ENCODE assay signal across 23 cellular contexts in genomic region chr22:25709758-25710157, GRCh38. TPM values are rescaled to one million over a fixed set of nuclear protein-coding genes. Genes with fewer than 3 reads are reported as not detected.
A peak's percentile ranks its signal among the peaks of the same experiment; 100 is the strongest.
DNase-seq lines count a peak whose midpoint lies in the region; ATAC-seq and TF ChIP-seq lines count a peak whose summit lies in the region.
"Had no signal": no experiment of that assay in that cellular context is flagged by ENCODE, and none has a peak within 500 bp of the region (broad histone marks: within the 10 kb centered on the region; RNA-seq: fewer than 3 reads in every experiment).

No MANE protein-coding gene starts in this region.

- peak overlapping the region; percentile 0 for H3K4me3 Mint-ChIP-seq in activated CD4-positive, alpha-beta T cell treated with anti-CD3 and anti-CD28 coated beads, Interleukin-2, amount 10 ng/mL, durations not matched to agents 7 days and 5 days
- H3K4me3 Mint-ChIP-seq in T-cell, result no peak overlapping the region
- H3K4me3 Mint-ChIP-seq in mesothelial cell of epicardium, result no peak overlapping the region
- H3K4me3 Mint-ChIP-seq: CD14-positive monocyte, natural killer cell had no signal

- intact Hi-C loops in ascending aorta (cut with DNase I), result no loop called here

- CTCF ChIA-PET in activated CD4-positive, alpha-beta T cell treated with anti-CD3 and anti-CD28 coated beads, Interleukin-2, amount 10 ng/mL, durations not matched to agents 7 days and 5 days (lab: Charles Lee), result interaction anchor here (1.7 to 1.8 kb wide), 2 partner anchors 17 to 78 kb away, joined by 3 read pairs; no protein-coding TSS in a partner anchor
- CTCF ChIA-PET in T-cell (lab: Charles Lee), result no interaction called here

- no peaks in the 10 kb centered on the region for H3K27me3 Mint-ChIP-seq in activated CD4-positive, alpha-beta T cell treated with anti-CD3 and anti-CD28 coated beads, Interleukin-2, amount 10 ng/mL, durations not matched to agents 7 days and 5 days
- H3K27me3 Mint-ChIP-seq in T-cell, result peaks cover 0 to 4% of the 10 kb centered on the region in 2 donors
- no peaks in the 10 kb centered on the region for H3K27me3 Mint-ChIP-seq in mesothelial cell of epicardium (ENCODE audit: low read depth)

- POLR2A ChIA-PET in activated CD4-positive, alpha-beta T cell treated with anti-CD3 and anti-CD28 coated beads, Interleukin-2, amount 10 ng/mL, durations not matched to agents 7 days and 5 days (lab: Charles Lee), result interaction anchor here (0.7 kb wide), 1 partner anchor 63 kb away, joined by 3 read pairs; no protein-coding TSS in a partner anchor
- POLR2A ChIA-PET in T-cell (lab: Charles Lee), result no interaction called here

- ATAC-seq in T-cell (replicated peaks in 1 of 4), result peak; percentile 40 to 72 (median 54)
- no peak for ATAC-seq in foreskin keratinocyte
- ATAC-seq in HG03025 (IDR thresholded peaks at IDR 0.05; ENCODE audit: low FRiP score, unreplicated experiment), result no peak
- ATAC-seq: heart left ventricle, natural killer cell had no signal

- TF ChIP-seq CTCF in GM10266 (IDR thresholded peaks at IDR 0.05; ENCODE audit: control insufficient read depth, insufficient read depth, low read depth, missing control alignments) (no peak), foreskin keratinocyte (conservative IDR thresholded peaks at IDR 0.05) (peak; percentile 5), ascending aorta (IDR thresholded peaks at IDR 0.05) (no peak), mesothelial cell of epicardium (IDR thresholded peaks at IDR 0.05; ENCODE audit: unreplicated experiment) (no peak)

- H3K9me3 Mint-ChIP-seq in activated CD4-positive, alpha-beta T cell treated with anti-CD3 and anti-CD28 coated beads, Interleukin-2, amount 10 ng/mL, durations not matched to agents 7 days and 5 days, result no peaks in the 10 kb centered on the region
- H3K9me3 Mint-ChIP-seq in T-cell (no peaks in the 10 kb centered on the region), mesothelial cell of epicardium (no peaks in the 10 kb centered on the region)
- H3K9me3 Mint-ChIP-seq: CD14-positive monocyte, natural killer cell had no signal

- no peaks in the 10 kb centered on the region for H3K9me3 ChIP-seq in ascending aorta
- H3K9me3 ChIP-seq: heart left ventricle, upper lobe of left lung had no signal

- DNase-seq in activated CD4-positive, alpha-beta T cell treated with anti-CD3 and anti-CD28 coated beads, Interleukin-2, amount 10 ng/mL, durations not matched to agents 7 days and 5 days, result peak; percentile 54
- no peak for DNase-seq in activated CD4-positive, alpha-beta T cell treated with anti-CD3 and anti-CD28 coated beads, Interleukin-2, amount 50 U/mL, for 4 hours
- DNase-seq in GM10266 (ENCODE audit: extremely low spot score), result peak; percentile 15
- DNase-seq in T-cell, result peak in 1 of 34 experiments; percentile 29
- peak in 1 of 2 donors; percentile 11 for DNase-seq in foreskin keratinocyte
- DNase-seq in ascending aorta (ENCODE audit: low spot score in 2 of 2), result no peak
- DNase-seq in mesothelial cell of epicardium (ENCODE audit: low spot score in 2 of 2, unreplicated experiment in 2 of 2), result no peak
- DNase-seq: cerebellar nuclear complex; effector CD8-positive, alpha-beta T cell; heart left ventricle; natural killer cell; NCI-H345; NK-92 treated with Interleukin-12 subunit alpha and Interleukin-12 subunit beta, amount 100 ng/mL, for 24 hours; stimulated activated naive CD4-positive, alpha-beta T cell treated with Interleukin-2 at 50 U/mL for 16 hours; SW 1271; upper lobe of left lung had no signal

- H3K27me3 ChIP-seq in foreskin keratinocyte (no peaks in the 10 kb centered on the region), ascending aorta (no peaks in the 10 kb centered on the region)
- H3K27me3 ChIP-seq: heart left ventricle, upper lobe of left lung had no signal

- H3K4me1 ChIP-seq in foreskin keratinocyte (no peaks in the 10 kb centered on the region), ascending aorta (no peaks in the 10 kb centered on the region)
- H3K4me1 ChIP-seq: parathyroid adenoma, upper lobe of left lung had no signal

- H3K4me1 Mint-ChIP-seq in activated CD4-positive, alpha-beta T cell treated with anti-CD3 and anti-CD28 coated beads, Interleukin-2, amount 10 ng/mL, durations not matched to agents 7 days and 5 days, result peaks cover 51% of the 10 kb centered on the region
- H3K4me1 Mint-ChIP-seq in T-cell (peaks cover 0 to 13% (median 5%) of the 10 kb centered on the region in 3 donors), mesothelial cell of epicardium (peaks cover 4% of the 10 kb centered on the region)
- H3K4me1 Mint-ChIP-seq: CD14-positive monocyte, natural killer cell had no signal

- peaks cover 72% of the 10 kb centered on the region for H3K36me3 Mint-ChIP-seq in activated CD4-positive, alpha-beta T cell treated with anti-CD3 and anti-CD28 coated beads, Interleukin-2, amount 10 ng/mL, durations not matched to agents 7 days and 5 days (ENCODE audit: low read depth)
- H3K36me3 Mint-ChIP-seq in T-cell (peaks cover 4% of the 10 kb centered on the region), mesothelial cell of epicardium (peaks cover 6% of the 10 kb centered on the region)
- H3K36me3 Mint-ChIP-seq: natural killer cell had no signal

- H3K4me3 ChIP-seq in ascending aorta, result no peak overlapping the region
- H3K4me3 ChIP-seq: heart left ventricle, lung, upper lobe of left lung had no signal

- H3K27ac Mint-ChIP-seq in activated CD4-positive, alpha-beta T cell treated with anti-CD3 and anti-CD28 coated beads, Interleukin-2, amount 10 ng/mL, durations not matched to agents 7 days and 5 days, result peak overlapping the region; percentile 81
- H3K27ac Mint-ChIP-seq in T-cell (peak overlapping the region in 1 of 2 donors; percentile 41), mesothelial cell of epicardium (no peak overlapping the region)
- H3K27ac Mint-ChIP-seq: natural killer cell had no signal

- no peak overlapping the region for H3K27ac ChIP-seq in foreskin keratinocyte
- no peak overlapping the region for H3K27ac ChIP-seq in ascending aorta
- H3K27ac ChIP-seq: heart left ventricle, parathyroid adenoma, RWPE1, upper lobe of left lung had no signal

- H3K36me3 ChIP-seq in ascending aorta, result no peaks in the 10 kb centered on the region

RNA-seq across cellular contexts. Expression of gene MYO18B, which starts 32.2 kb away (rescaled TPM):
- 1 to 10 TPM; 2.0 TPM for total RNA-seq in activated CD4-positive, alpha-beta T cell treated with anti-CD3 and anti-CD28 coated beads, Interleukin-2, amount 10 ng/mL, durations not matched to agents 7 days and 5 days
- total RNA-seq in T-cell (under 1 TPM in 4 of 5 donors, not detected in 1; 0.18 to 0.70 (median 0.26) TPM), foreskin keratinocyte (not detected in 2 replicates), ascending aorta (12.0 TPM), mesothelial cell of epicardium (0.04 to 0.09 TPM (median 0.07 TPM) in 3 replicates)
- not detected in 2 replicates for polyA plus RNA-seq in foreskin keratinocyte
- total RNA-seq: A673, M059J had no signal
- polyA plus RNA-seq: CD14-positive monocyte had no signal

Comparison
In these comparisons a context has a peak if more than half of its experiments do, and no peak if none do; other contexts are left out.
1. DNase-seq: peak in activated CD4-positive, alpha-beta T cell treated with anti-CD3 and anti-CD28 coated beads, Interleukin-2, amount 10 ng/mL, durations not matched to agents 7 days and 5 days (single experiment) and GM10266 (single experiment); none in activated CD4-positive, alpha-beta T cell treated with anti-CD3 and anti-CD28 coated beads, Interleukin-2, amount 50 U/mL, for 4 hours (0 of 2), ascending aorta (0 of 2) and mesothelial cell of epicardium (0 of 2).
2. ATAC-seq: peak in T-cell (4 of 4); none in foreskin keratinocyte (single experiment) and HG03025 (single experiment).